Comparison of ENCODE assay signal across 7 cellular contexts in genomic region chr7:101921546-101922489, GRCh38.
DNase-seq lines count a peak whose midpoint lies in the region; ATAC-seq and TF ChIP-seq lines count a peak whose summit lies in the region.
"Not testable (repeated sequence)": the region's sequence is repeated elsewhere in the genome, so short reads cannot be mapped to it uniquely, and the experiment has no call there.

No MANE protein-coding gene starts in this region.

- H3K14ac ChIP-seq in neuronal stem cell (ENCODE audit: low read length) = not testable (repeated sequence)

- H2BK15ac ChIP-seq in neuronal stem cell (ENCODE audit: low read length) = not testable (repeated sequence)

- H3K36me3 ChIP-seq in PC-3 (ENCODE audit: low read depth, low read length) = not testable (repeated sequence)
- H3K36me3 ChIP-seq in neuronal stem cell (replicated peaks in 1 of 2; ENCODE audit: control insufficient read depth in 2 of 2, insufficient read depth in 2 of 2, low read length in 2 of 2) (peaks cover 6 to 41% of the 10 kb centered on the region in 2 donors), spleen (peaks cover 0 to 55% (median 15%) of the 10 kb centered on the region in 6 donors)

- not testable (repeated sequence) for H3K4ac ChIP-seq in neuronal stem cell (ENCODE audit: low read length)

- H3K9me2 ChIP-seq in PC-3 (replicated peaks; ENCODE audit: low read length) = not testable (repeated sequence)

- not testable (repeated sequence) for H3K9me3 ChIP-seq in PC-3 (ENCODE audit: low read length); neuronal stem cell (replicated peaks in 1 of 2; ENCODE audit: control insufficient read depth in 2 of 2, insufficient read depth in 1 of 2, low read depth in 1 of 2, low read length in 2 of 2); spleen

- H3F3A ChIP-seq in PC-3 (ENCODE audit: low read length, unreplicated experiment) = not testable (repeated sequence)

- not testable (repeated sequence) for BruUV-seq in PC-3 (replicated peaks; lab: Mats Ljungman, UMichigan)

- intact Hi-C loops in PC-3 (cut with micrococcal nuclease); spleen (cut with DNase I; ENCODE audit: low total_unique reads): not testable (repeated sequence)

- not testable (repeated sequence) for H3K18ac ChIP-seq in neuronal stem cell (ENCODE audit: low read length)

- not testable (repeated sequence) for H3K27me3 ChIP-seq in PC-3 (ENCODE audit: low read length); neuronal stem cell (ENCODE audit: control insufficient read depth in 3 of 3, insufficient read depth in 3 of 3, low read depth in 1 of 3, low read length in 3 of 3); spleen (replicated peaks in 1 of 7)

- not testable (repeated sequence) for H3K9ac ChIP-seq in PC-3 (ENCODE audit: low read length); neuronal stem cell (ENCODE audit: low read depth, low read length, poor library complexity)

- TF ChIP-seq CTCF in PC-3 (conservative IDR thresholded peaks at IDR 0.05; ENCODE audit: low read depth, low read length); fibroblast of pulmonary artery (IDR thresholded peaks at IDR 0.05; ENCODE audit: low read length, missing control alignments); spleen (IDR thresholded peaks at IDR 0.05 in 8 of 11, conservative IDR thresholded peaks at IDR 0.05 in 3 of 11): not testable (repeated sequence)

- DNase-seq in ELR (ENCODE audit: low read depth) (peak; percentile 13), astrocyte of the hippocampus (ENCODE audit: low read depth, low spot score) (peak; percentile 51), fibroblast of pulmonary artery (ENCODE audit: low read depth) (peak; percentile 67), iris pigment epithelial cell (ENCODE audit: low read depth) (peak; percentile 71), spleen (peak; percentile 13)
- not testable (repeated sequence) for DNase-seq in PC-3; neuronal stem cell (ENCODE audit: low spot score)

- H2BK5ac ChIP-seq in neuronal stem cell (ENCODE audit: low read length) = not testable (repeated sequence)

- not testable (repeated sequence) for H4K8ac ChIP-seq in neuronal stem cell (ENCODE audit: low read depth, low read length)

- peak overlapping the region; percentile 95; the same call in 1 of the 2 replicates for H3K27ac ChIP-seq in PC-3 (ENCODE audit: low read length)
- not testable (repeated sequence) for H3K27ac ChIP-seq in neuronal stem cell (replicated peaks; ENCODE audit: low read length); spleen

- H2BK120ac ChIP-seq in neuronal stem cell (ENCODE audit: low read depth, low read length) = peak overlapping the region; percentile 48

- peaks cover 21% of the 10 kb centered on the region for H3K79me1 ChIP-seq in neuronal stem cell (ENCODE audit: low read depth, low read length)

- CTCF ChIA-PET in PC-3 (lab: Charles Lee) = interaction anchor here (0.6 kb wide), 1 partner anchor 172 kb away, joined by 4 read pairs; no protein-coding TSS in a partner anchor

- H3K4me2 ChIP-seq in PC-3 (ENCODE audit: low read length); neuronal stem cell (ENCODE audit: insufficient read depth, low read length, poor library complexity, severe bottlenecking): not testable (repeated sequence)

- not testable (repeated sequence) for TF ChIP-seq POLR2A in spleen (IDR thresholded peaks at IDR 0.05)

- POLR2A ChIA-PET in PC-3 (lab: Charles Lee; ENCODE audit: unreplicated experiment) = not testable (repeated sequence)

- H4K91ac ChIP-seq in neuronal stem cell (ENCODE audit: low read depth, low read length, poor library complexity) = not testable (repeated sequence)

- not testable (repeated sequence) for H3K23ac ChIP-seq in neuronal stem cell (ENCODE audit: low read depth, low read length, poor library complexity)

- peaks cover 21% of the 10 kb centered on the region for H3K4me1 ChIP-seq in PC-3 (ENCODE audit: insufficient read depth, low read length)
- peaks cover 0 to 11% of the 10 kb centered on the region in 2 donors for H3K4me1 ChIP-seq in neuronal stem cell (ENCODE audit: control insufficient read depth in 2 of 2, insufficient read depth in 1 of 2, low read depth in 1 of 2, low read length in 2 of 2)
- H3K4me1 ChIP-seq in spleen = not testable (repeated sequence)

- H2BK12ac ChIP-seq in neuronal stem cell (ENCODE audit: low read length) = not testable (repeated sequence)

- H4K20me1 ChIP-seq in PC-3 (ENCODE audit: low read length) = not testable (repeated sequence)

- WGBS in neuronal stem cell (ENCODE audit: extremely low coverage in 2 of 2, insufficient read length in 2 of 2, insufficient replicate concordance in 1 of 2), 2 donors = no CpG with 5 or more reads among the region's 14 CpGs
- WGBS in spleen, 5 donors = 92 to 98% (median 96%) methylated on average over 14 of the region's 14 CpGs

- H2AK5ac ChIP-seq in neuronal stem cell (ENCODE audit: low read depth, low read length) = not testable (repeated sequence)

- not testable (repeated sequence) for H3K4me3 ChIP-seq in PC-3 (ENCODE audit: low read length); fibroblast of pulmonary artery (replicated peaks; ENCODE audit: low read depth, low read length); neuronal stem cell (ENCODE audit: low read length in 2 of 2); spleen

- peaks cover 53% of the 10 kb centered on the region for H3K79me2 ChIP-seq in PC-3 (ENCODE audit: low read length)

- not testable (repeated sequence) for H2AFZ ChIP-seq in PC-3 (ENCODE audit: low read length); neuronal stem cell (ENCODE audit: low read length)

- ATAC-seq in PC-3 = not testable (repeated sequence)
